3 cellular contexts compared by ENCODE assay signal in the genomic region with DNA sequence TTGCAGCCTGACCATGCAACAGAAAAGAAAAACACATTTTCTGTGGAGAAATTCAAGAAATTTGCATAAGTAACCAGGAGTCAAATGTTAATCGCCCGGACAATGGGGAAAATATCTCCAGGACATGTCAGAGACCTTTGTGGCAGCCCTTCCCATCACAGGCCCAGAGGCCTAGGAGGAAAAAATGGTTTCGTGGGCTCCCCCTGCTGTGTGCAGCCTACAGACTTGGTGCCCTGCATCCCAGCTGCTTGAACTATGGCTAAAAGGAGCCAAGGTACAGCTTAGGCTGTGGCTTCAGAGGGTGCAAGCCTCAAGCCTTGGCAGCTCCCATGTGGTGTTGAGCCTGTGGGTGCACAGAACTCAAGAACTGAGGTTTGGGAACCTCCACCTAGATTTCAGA. TPM values are rescaled to one million over a fixed set of nuclear protein-coding genes. Genes with fewer than 3 reads are reported as not detected.
"Had no signal": no experiment of that assay in that cellular context is flagged by ENCODE, and none has a peak within 500 bp of the region (broad histone marks: within the 10 kb centered on the region; RNA-seq: fewer than 3 reads in every experiment).

No MANE protein-coding gene starts in this region.

RNA-seq across cellular contexts. Expression of gene ZNF132, which starts 8.9 kb away (rescaled TPM):
- total RNA-seq: MCF 10A, OCI-LY7, SJCRH30 had no signal
